Comparison of ENCODE assay signal across 1 cellular context in the genomic region with DNA sequence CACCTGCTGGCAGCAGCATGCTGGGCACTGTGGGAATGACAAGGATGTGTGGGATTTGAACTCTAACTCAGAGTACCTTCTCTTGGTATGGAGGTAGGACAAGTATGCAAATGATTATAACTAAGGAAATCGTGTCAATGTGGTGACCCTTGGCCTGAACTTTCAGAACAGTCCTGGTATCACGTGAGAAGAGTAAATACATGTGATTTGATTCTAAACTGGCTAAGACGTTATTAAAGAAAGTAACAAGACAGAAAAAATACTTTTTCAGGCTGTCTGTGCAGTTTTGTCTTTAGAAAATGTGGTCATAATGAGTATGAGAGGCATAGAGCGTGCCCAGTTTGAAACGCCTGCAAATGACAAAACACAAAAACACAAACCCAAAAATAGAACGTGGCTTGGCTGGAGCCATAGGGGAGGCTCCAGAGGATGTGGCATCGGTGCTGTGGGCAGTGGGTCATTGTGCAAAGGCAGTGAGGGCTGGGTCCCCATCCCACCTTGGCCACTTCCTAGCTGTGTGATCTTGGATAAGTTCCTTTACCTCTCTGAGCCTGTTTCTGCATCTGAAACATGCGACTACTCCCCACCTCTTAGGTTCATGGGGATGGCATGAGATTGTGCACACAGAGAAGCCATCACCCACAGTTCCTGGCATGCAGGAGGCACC.
TF ChIP-seq lines count a peak whose summit lies in the region.

No MANE protein-coding gene starts in this region.

TF ChIP-seq in K562, 482 proteins besides CTCF, POLR2A, EP300 and RAD21:
- TF ChIP-seq BCOR (IDR thresholded peaks at IDR 0.05) (peak; percentile 64), RHOXF2B (CRISPR knock-in tag; conservative IDR thresholded peaks at IDR 0.05) (no peak), RBM25 (IDR thresholded peaks at IDR 0.05; ENCODE audit: low read depth, low read length, severe bottlenecking) (peak; percentile 18)
